ENCODE assay signal across 10 cellular contexts in the genomic region with DNA sequence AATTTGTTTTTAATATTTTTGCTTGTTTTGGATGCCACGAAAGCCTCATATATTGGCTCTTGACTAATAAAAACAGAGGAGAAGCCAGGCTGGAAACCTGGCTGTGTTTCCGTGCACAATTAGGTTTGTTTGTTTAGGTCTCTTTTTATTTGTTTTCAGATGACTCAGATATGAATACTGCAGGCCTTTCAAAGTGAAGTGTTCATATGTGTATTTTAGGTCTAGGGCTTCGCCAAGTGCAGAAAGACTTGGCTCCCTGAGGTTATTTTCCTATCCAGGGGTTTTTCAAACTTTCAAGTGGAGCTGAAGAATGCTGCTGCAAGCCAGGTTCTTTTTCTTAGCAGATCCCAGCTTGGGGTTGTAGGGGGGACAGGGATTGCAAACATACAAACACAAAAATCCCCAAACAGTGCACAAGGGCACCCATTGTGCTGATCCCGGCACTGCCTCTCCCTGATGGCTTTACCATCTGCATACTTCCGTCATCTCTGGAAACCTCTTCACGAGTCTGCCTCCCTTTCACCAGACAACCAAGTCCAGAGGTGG.
DNase-seq lines count a peak whose midpoint lies in the region; ATAC-seq and TF ChIP-seq lines count a peak whose summit lies in the region.
"Had no signal": no experiment of that assay in that cellular context is flagged by ENCODE, and none has a peak within 500 bp of the region (broad histone marks: within the 10 kb centered on the region; RNA-seq: fewer than 3 reads in every experiment).

No MANE protein-coding gene starts in this region.

- no peaks in the 10 kb centered on the region for H3K9me3 Mint-ChIP-seq in chondrocyte (ENCODE audit: low read depth)

- no peaks in the 10 kb centered on the region for H3K36me3 Mint-ChIP-seq in chondrocyte (ENCODE audit: low read depth)

- peaks cover 2% of the 10 kb centered on the region for H3K27me3 Mint-ChIP-seq in chondrocyte (ENCODE audit: low read depth)

- DNase-seq in COLO829 (ENCODE audit: low spot score) (peak; percentile 63), NCI-H146 treated with DMSO at 0.1 percent for 48 hours (lab: John Stamatoyannopoulos, UW; ENCODE audit: unreplicated experiment) (peak; percentile 52), chondrocyte (ENCODE audit: low spot score) (no peak), mucosa of descending colon (peak in 1 of 3 donors; percentile 40), nucleus accumbens (lab: John Stamatoyannopoulos, UW) (no peak)
- DNase-seq in stimulated activated naive CD8-positive, alpha-beta T cell treated with anti-CD3 and anti-CD28 coated beads, Interleukin-15, Interleukin-2, amounts not matched to agents 100 U/mL and 50 U/mL, for 24 hours: no peak
- DNase-seq: central memory CD4-positive, alpha-beta T cell had no signal

- H3K4me1 ChIP-seq in mucosa of descending colon (ENCODE audit: low read depth): peaks cover 17% of the 10 kb centered on the region

- H3K36me3 ChIP-seq in mucosa of descending colon (ENCODE audit: low read depth): no peaks in the 10 kb centered on the region
- H3K36me3 ChIP-seq: neutrophil had no signal

- intact Hi-C loops in mucosa of descending colon (cut with DNase I, micrococcal nuclease): no loop called here

- H3K4me3 ChIP-seq in mucosa of descending colon: no peak overlapping the region

- ATAC-seq in mucosa of descending colon (peak; percentile 90), GM21381 (IDR thresholded peaks at IDR 0.05; ENCODE audit: unreplicated experiment) (no peak), HG02884 (IDR thresholded peaks at IDR 0.05; ENCODE audit: unreplicated experiment) (no peak)
- no peak for ATAC-seq in stimulated activated naive CD8-positive, alpha-beta T cell treated with anti-CD3 and anti-CD28 coated beads, Interleukin-15, Interleukin-2, amounts not matched to agents 100 U/mL and 50 U/mL, for 24 hours

- H3K9me3 ChIP-seq in mucosa of descending colon: no peaks in the 10 kb centered on the region
- H3K9me3 ChIP-seq: neutrophil had no signal

- H3K27ac Mint-ChIP-seq in chondrocyte (ENCODE audit: unreplicated experiment): peak overlapping the region; percentile 29

- TF ChIP-seq CTCF in chondrocyte (IDR thresholded peaks at IDR 0.05) (no peak), mucosa of descending colon (IDR thresholded peaks at IDR 0.05) (no peak)

- H3K4me1 Mint-ChIP-seq in chondrocyte (ENCODE audit: low read depth): peaks cover 35% of the 10 kb centered on the region

- no peak overlapping the region for H3K4me3 Mint-ChIP-seq in chondrocyte (ENCODE audit: unreplicated experiment)

Comparison
In these comparisons a context has a peak if more than half of its experiments do, and no peak if none do; other contexts are left out.
1. DNase-seq: peak in COLO829 (single experiment) and NCI-H146 treated with DMSO at 0.1 percent for 48 hours (single experiment); none in chondrocyte (single experiment), nucleus accumbens (0 of 56) and stimulated activated naive CD8-positive, alpha-beta T cell treated with anti-CD3 and anti-CD28 coated beads, Interleukin-15, Interleukin-2, amounts not matched to agents 100 U/mL and 50 U/mL, for 24 hours (single experiment).